Comparison of ENCODE assay signal across 10 cellular contexts in genomic region chr12:57737467-57738141, GRCh38. TPM values are rescaled to one million over a fixed set of nuclear protein-coding genes. Genes with fewer than 3 reads are reported as not detected.
DNase-seq lines count a peak whose midpoint lies in the region; ATAC-seq, FAIRE-seq and TF ChIP-seq lines count a peak whose summit lies in the region.
"Had no signal": no experiment of that assay in that cellular context is flagged by ENCODE, and none has a peak within 500 bp of the region (broad histone marks: within the 10 kb centered on the region; RNA-seq: fewer than 3 reads in every experiment).

No MANE protein-coding gene starts in this region.

- DNase-seq in AG10803 (ENCODE audit: low read depth), result no peak
- DNase-seq in NCI-H2171 treated with DMSO at 0.1 percent for 48 hours (lab: John Stamatoyannopoulos, UW), result peak; percentile 18
- DNase-seq in epithelial cell of proximal tubule (ENCODE audit: low read depth), result no peak
- no peak for DNase-seq in neuronal stem cell (ENCODE audit: low spot score)
- DNase-seq in GM12892 (ENCODE audit: insufficient read length), result no peak
- no peak for DNase-seq in NCI-H2107 treated with DMSO at 0.1 percent for 48 hours (lab: John Stamatoyannopoulos, UW; ENCODE audit: unreplicated experiment)
- DNase-seq in CD4-positive, alpha-beta memory T cell, result no peak
- DNase-seq: activated CD4-positive, alpha-beta T cell treated with anti-CD3 and anti-CD28 coated beads, Interleukin-2, amount 10 ng/mL, durations not matched to agents 7 days and 5 days; NCI-H2107 had no signal

- no peak overlapping the region for H3K4me3 Mint-ChIP-seq in CD4-positive, alpha-beta memory T cell
- H3K4me3 Mint-ChIP-seq: activated CD4-positive, alpha-beta T cell treated with anti-CD3 and anti-CD28 coated beads, Interleukin-2, amount 10 ng/mL, durations not matched to agents 7 days and 5 days had no signal

- H2BK120ac ChIP-seq in neuronal stem cell (ENCODE audit: low read depth, low read length), result no peak overlapping the region

- no peak overlapping the region for H3K27ac Mint-ChIP-seq in CD4-positive, alpha-beta memory T cell
- H3K27ac Mint-ChIP-seq: activated CD4-positive, alpha-beta T cell treated with anti-CD3 and anti-CD28 coated beads, Interleukin-2, amount 10 ng/mL, durations not matched to agents 7 days and 5 days had no signal

- no peak overlapping the region for H4K91ac ChIP-seq in neuronal stem cell (ENCODE audit: low read depth, low read length, poor library complexity)

- peaks cover 18 to 34% of the 10 kb centered on the region in 2 donors for H3K4me1 ChIP-seq in neuronal stem cell (ENCODE audit: control insufficient read depth in 2 of 2, insufficient read depth in 1 of 2, low read depth in 1 of 2, low read length in 2 of 2)
- H3K4me1 ChIP-seq in CD4-positive, alpha-beta memory T cell (ENCODE audit: insufficient read depth, low read length), result peaks cover 42% of the 10 kb centered on the region

- H3K18ac ChIP-seq in neuronal stem cell (ENCODE audit: low read length), result peak overlapping the region; percentile 91

- no peak overlapping the region for H2BK12ac ChIP-seq in neuronal stem cell (ENCODE audit: low read length)

- H3K4me3 ChIP-seq in AG10803 (ENCODE audit: low read length), result peak overlapping the region; percentile 15; the same call in 1 of the 2 replicates
- H3K4me3 ChIP-seq in epithelial cell of proximal tubule (ENCODE audit: low read depth, low read length), result peak overlapping the region; percentile 4
- peak overlapping the region; percentile 66 to 81 for H3K4me3 ChIP-seq in neuronal stem cell (ENCODE audit: low read length in 2 of 2)
- H3K4me3 ChIP-seq in CD4-positive, alpha-beta memory T cell (ENCODE audit: low read length in 2 of 2), result no peak overlapping the region

- H2BK15ac ChIP-seq in neuronal stem cell (ENCODE audit: low read length), result no peak overlapping the region

- WGBS in neuronal stem cell (ENCODE audit: extremely low coverage in 2 of 2, insufficient read length in 2 of 2, insufficient replicate concordance in 1 of 2), 2 donors, result no CpG with 5 or more reads among the region's 74 CpGs

- peaks cover 29 to 57% (median 43%) of the 10 kb centered on the region in 4 donors for H3K4me1 Mint-ChIP-seq in CD4-positive, alpha-beta memory T cell

- peaks cover 0 to 1% (median 0%) of the 10 kb centered on the region in 8 donors for H3K9me3 Mint-ChIP-seq in CD4-positive, alpha-beta memory T cell
- H3K9me3 Mint-ChIP-seq: activated CD4-positive, alpha-beta T cell treated with anti-CD3 and anti-CD28 coated beads, Interleukin-2, amount 10 ng/mL, durations not matched to agents 7 days and 5 days had no signal

- intact Hi-C loops in CD4-positive, alpha-beta memory T cell (cut with micrococcal nuclease), result no loop called here

- no peak overlapping the region for H3K27ac ChIP-seq in neuronal stem cell (replicated peaks; ENCODE audit: low read length)
- no peak overlapping the region for H3K27ac ChIP-seq in CD4-positive, alpha-beta memory T cell (ENCODE audit: low read depth, low read length)

- peaks cover 24 to 53% of the 10 kb centered on the region in 2 donors for H3K36me3 Mint-ChIP-seq in CD4-positive, alpha-beta memory T cell

- TF ChIP-seq POLR2A in GM12892 (IDR thresholded peaks at IDR 0.05; ENCODE audit: low read depth, low read length), result no peak

- peak overlapping the region; percentile 44 for H2AK5ac ChIP-seq in neuronal stem cell (ENCODE audit: low read depth, low read length)

- peaks cover 0 to 4% of the 10 kb centered on the region in 2 donors for H3K9me3 ChIP-seq in neuronal stem cell (replicated peaks in 1 of 2; ENCODE audit: control insufficient read depth in 2 of 2, insufficient read depth in 1 of 2, low read depth in 1 of 2, low read length in 2 of 2)
- H3K9me3 ChIP-seq in CD4-positive, alpha-beta memory T cell (ENCODE audit: control insufficient read depth in 1 of 2, low read length in 2 of 2), result no peaks in the 10 kb centered on the region

- no peak for ATAC-seq in HG03565 (IDR thresholded peaks at IDR 0.05; ENCODE audit: unreplicated experiment)

- peaks cover 3 to 88% (median 26%) of the 10 kb centered on the region in 3 experiments for H3K27me3 ChIP-seq in neuronal stem cell (ENCODE audit: control insufficient read depth in 3 of 3, insufficient read depth in 3 of 3, low read depth in 1 of 3, low read length in 3 of 3)
- no peaks in the 10 kb centered on the region for H3K27me3 ChIP-seq in CD4-positive, alpha-beta memory T cell (ENCODE audit: insufficient read depth, low read length)

- no peak for FAIRE-seq in GM12892 (lab: Jason Lieb, UNC)

- peak overlapping the region; percentile 47 for H3K9ac ChIP-seq in neuronal stem cell (ENCODE audit: low read depth, low read length, poor library complexity)

- H4K8ac ChIP-seq in neuronal stem cell (ENCODE audit: low read depth, low read length), result no peak overlapping the region

- peak overlapping the region; percentile 86 for H2AFZ ChIP-seq in neuronal stem cell (ENCODE audit: low read length)

- CTCF ChIA-PET in CD4-positive, alpha-beta memory T cell (lab: Charles Lee; ENCODE audit: partially characterized antibody), result no interaction called here

- no peak overlapping the region for H3K14ac ChIP-seq in neuronal stem cell (ENCODE audit: low read length)

- TF ChIP-seq CTCF in AG10803 (conservative IDR thresholded peaks at IDR 0.05; ENCODE audit: low read length), result peak; percentile 34
- peak; percentile 26 for TF ChIP-seq CTCF in epithelial cell of proximal tubule (conservative IDR thresholded peaks at IDR 0.05; ENCODE audit: low read depth, low read length)

- no peak overlapping the region for H3K4ac ChIP-seq in neuronal stem cell (ENCODE audit: low read length)

- POLR2A ChIA-PET in CD4-positive, alpha-beta memory T cell (lab: Charles Lee; ENCODE audit: partially characterized antibody), result no interaction called here

- no peak overlapping the region for H2BK5ac ChIP-seq in neuronal stem cell (ENCODE audit: low read length)

- H3K36me3 ChIP-seq in neuronal stem cell (replicated peaks in 1 of 2; ENCODE audit: control insufficient read depth in 2 of 2, insufficient read depth in 2 of 2, low read length in 2 of 2), result peaks cover 0 to 13% of the 10 kb centered on the region in 2 donors
- H3K36me3 ChIP-seq in CD4-positive, alpha-beta memory T cell (ENCODE audit: insufficient read depth, low read length), result peaks cover 39% of the 10 kb centered on the region

- no peaks in the 10 kb centered on the region for H3K27me3 Mint-ChIP-seq in CD4-positive, alpha-beta memory T cell
- H3K27me3 Mint-ChIP-seq: activated CD4-positive, alpha-beta T cell treated with anti-CD3 and anti-CD28 coated beads, Interleukin-2, amount 10 ng/mL, durations not matched to agents 7 days and 5 days had no signal

- peak overlapping the region; percentile 53 for H3K23ac ChIP-seq in neuronal stem cell (ENCODE audit: low read depth, low read length, poor library complexity)

- H3K4me2 ChIP-seq in neuronal stem cell (ENCODE audit: insufficient read depth, low read length, poor library complexity, severe bottlenecking), result peak overlapping the region; percentile 92

- no peaks in the 10 kb centered on the region for H3K79me1 ChIP-seq in neuronal stem cell (ENCODE audit: low read depth, low read length)

RNA-seq across cellular contexts. Expression of gene AGAP2, which starts 0.9 kb away (rescaled TPM):
- under 0.01 TPM in 1 of 2 replicates, not detected in the other for total RNA-seq in epithelial cell of proximal tubule
- 4.2 TPM for polyA plus RNA-seq in neuronal stem cell (2013, experiment 1 of 2)
- 4.0 TPM for polyA plus RNA-seq in neuronal stem cell (2013, experiment 2 of 2)
- 4.7 TPM for polyA plus RNA-seq in GM12892 (2012; ENCODE audit: missing spikeins)
- total RNA-seq in CD4-positive, alpha-beta memory T cell, result 10 to 100 TPM; 63.2 to 66.7 TPM
- 1 to 10 TPM; 3.2 to 8.6 TPM for polyA plus RNA-seq in CD4-positive, alpha-beta memory T cell

RNA-seq across cellular contexts. Expression of gene TSPAN31, which starts 7.2 kb away (rescaled TPM):
- total RNA-seq in epithelial cell of proximal tubule, result 31.6 and 40.4 TPM in 2 replicates
- polyA plus RNA-seq in neuronal stem cell (2013, experiment 1 of 2), result 24.9 TPM
- 25.4 TPM for polyA plus RNA-seq in neuronal stem cell (2013, experiment 2 of 2)
- polyA plus RNA-seq in GM12892 (2012; ENCODE audit: missing spikeins), result 30.4 TPM
- 10 to 100 TPM; 27.5 to 30.6 TPM for total RNA-seq in CD4-positive, alpha-beta memory T cell
- polyA plus RNA-seq in CD4-positive, alpha-beta memory T cell, result 10 to 100 TPM; 37.5 to 76.2 TPM

RNA-seq across cellular contexts. Expression of gene CDK4, which starts 14.5 kb away (rescaled TPM):
- total RNA-seq in epithelial cell of proximal tubule, result 178 and 363 TPM in 2 replicates
- 157 TPM for polyA plus RNA-seq in neuronal stem cell (2013, experiment 1 of 2)
- polyA plus RNA-seq in neuronal stem cell (2013, experiment 2 of 2), result 144 TPM
- polyA plus RNA-seq in GM12892 (2012; ENCODE audit: missing spikeins), result 137 TPM
- total RNA-seq in CD4-positive, alpha-beta memory T cell, result 10 to 100 TPM; 44.4 to 48.3 TPM
- 10 to 100 TPM; 85.0 to 99.7 TPM for polyA plus RNA-seq in CD4-positive, alpha-beta memory T cell

RNA-seq across cellular contexts. Expression of gene MARCHF9, which starts 17.3 kb away (rescaled TPM):
- total RNA-seq in epithelial cell of proximal tubule, result 4.5 and 4.7 TPM in 2 replicates
- 14.0 TPM for polyA plus RNA-seq in neuronal stem cell (2013, experiment 1 of 2)
- 14.6 TPM for polyA plus RNA-seq in neuronal stem cell (2013, experiment 2 of 2)
- polyA plus RNA-seq in GM12892 (2012; ENCODE audit: missing spikeins), result 11.8 TPM
- 10 to 100 TPM; 58.0 to 62.8 TPM for total RNA-seq in CD4-positive, alpha-beta memory T cell
- polyA plus RNA-seq in CD4-positive, alpha-beta memory T cell, result 1 to 10 TPM; 3.7 to 8.9 TPM

RNA-seq across cellular contexts. Expression of gene CYP27B1, which starts 29.3 kb away (rescaled TPM):
- total RNA-seq in epithelial cell of proximal tubule, result 0.87 and 3.6 TPM in 2 replicates
- 0.35 TPM for polyA plus RNA-seq in neuronal stem cell (2013, experiment 1 of 2)
- polyA plus RNA-seq in neuronal stem cell (2013, experiment 2 of 2), result 0.40 TPM
- polyA plus RNA-seq in GM12892 (2012; ENCODE audit: missing spikeins), result 0.19 TPM
- 1 to 10 TPM in 1 of 2 experiments, under 1 TPM in 1; 0.64 to 1.4 TPM for total RNA-seq in CD4-positive, alpha-beta memory T cell
- polyA plus RNA-seq in CD4-positive, alpha-beta memory T cell, result under 1 TPM; 0.55 to 0.93 TPM

Comparison
In these comparisons a context has a peak if more than half of its experiments do, and no peak if none do; other contexts are left out.
1. H3K4me3 ChIP-seq: peak in AG10803 (single experiment), epithelial cell of proximal tubule (single experiment) and neuronal stem cell (2 of 2); none in CD4-positive, alpha-beta memory T cell (0 of 2).
2. RNA of gene AGAP2, which starts 0.9 kb away (total RNA-seq): 63.2 to 66.7 TPM in CD4-positive, alpha-beta memory T cell; under 0.01 TPM in epithelial cell of proximal tubule; every median in the first group is over 10 times any median in the second.